ENCODE assay signal across 10 cellular contexts in the genomic region with DNA sequence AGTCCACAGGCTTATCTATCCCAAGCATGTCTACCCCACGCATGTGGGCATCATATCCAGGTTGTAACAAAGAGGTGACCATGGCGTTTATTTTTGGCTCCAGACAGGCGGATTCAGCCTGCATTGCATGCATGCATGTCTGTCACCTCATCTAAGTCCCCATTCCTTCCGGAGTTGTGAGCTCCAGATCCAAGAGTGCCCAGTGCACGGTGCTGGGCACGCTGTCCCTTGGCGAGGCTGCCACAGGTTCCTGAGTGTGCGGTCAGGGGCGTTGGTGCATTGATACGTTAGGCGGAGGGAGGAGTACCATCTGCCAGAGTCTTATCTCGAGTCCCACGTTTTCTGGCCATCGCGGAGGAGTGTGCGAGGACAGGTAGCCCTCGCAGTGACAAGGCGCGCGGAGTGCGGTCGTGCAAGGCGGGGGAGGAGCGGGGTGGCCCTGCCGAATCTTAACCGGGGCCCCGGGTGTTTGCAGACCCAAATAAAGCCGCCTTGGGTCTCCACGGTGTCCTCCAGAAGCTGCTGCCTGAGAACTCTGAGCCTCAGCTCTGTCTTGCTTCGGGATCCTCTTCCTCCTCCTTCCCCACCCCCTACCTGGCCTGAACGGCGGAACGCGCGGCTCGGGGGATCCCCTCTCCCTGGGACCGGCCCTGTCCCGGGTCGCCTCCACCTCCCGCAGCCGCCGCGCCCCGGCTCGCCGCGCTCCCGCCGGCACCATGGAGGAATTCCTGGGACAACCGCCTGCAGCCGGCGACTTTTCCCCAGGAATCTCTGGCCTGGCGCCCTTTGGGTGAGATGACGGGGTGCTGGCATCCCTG. TPM values are rescaled to one million over a fixed set of nuclear protein-coding genes. Genes with fewer than 3 reads are reported as not detected.
DNase-seq lines count a peak whose midpoint lies in the region; ATAC-seq and TF ChIP-seq lines count a peak whose summit lies in the region.
"Had no signal": no experiment of that assay in that cellular context is flagged by ENCODE, and none has a peak within 500 bp of the region (broad histone marks: within the 10 kb centered on the region; RNA-seq: fewer than 3 reads in every experiment).

No MANE protein-coding gene starts in this region.

- peaks cover 7 to 39% (median 22%) of the 10 kb centered on the region in 3 donors for H3K27me3 ChIP-seq in sigmoid colon

- H3K36me3 ChIP-seq in sigmoid colon = no peaks in the 10 kb centered on the region

- no peaks in the 10 kb centered on the region for H3K9me3 ChIP-seq in sigmoid colon

- TF ChIP-seq EP300 in sigmoid colon (IDR thresholded peaks at IDR 0.05) = no peak

- WGBS in sigmoid colon, 2 donors = 2 to 8% methylated on average over 54 of the region's 54 CpGs

- DNase-seq in KBM-7 (peak; percentile 70), sigmoid colon (peak; percentile 56), A172 (ENCODE audit: low spot score) (no peak)
- no peak for DNase-seq in NK-92 treated with Interleukin-12 subunit alpha and Interleukin-12 subunit beta, amount 100 ng/mL, for 24 hours (lab: John Stamatoyannopoulos, UW)

- peaks cover 0 to 19% (median 16%) of the 10 kb centered on the region in 4 donors for H3K4me1 ChIP-seq in sigmoid colon

- in situ Hi-C loops in KBM-7 (cut with MboI; ENCODE audit: low pct_unique_long_range_greater_than_20kb, low sequenced_read_pairs) = no loop called here

- no peak for TF ChIP-seq CTCF in sigmoid colon (IDR thresholded peaks at IDR 0.05)

- H3K27ac ChIP-seq in sigmoid colon = no peak overlapping the region
- H3K27ac ChIP-seq: KMS-11 had no signal

- intact Hi-C loops in sigmoid colon (cut with DNase I) = no loop called here

- ATAC-seq in GM19023 (IDR thresholded peaks at IDR 0.05; ENCODE audit: unreplicated experiment) (peak; percentile 35), esophagus mucosa (peak; percentile 18), GM19351 (IDR thresholded peaks at IDR 0.05; ENCODE audit: unreplicated experiment) (no peak), HG03280 (IDR thresholded peaks at IDR 0.05; ENCODE audit: unreplicated experiment) (no peak)

- TF ChIP-seq POLR2A in sigmoid colon (IDR thresholded peaks at IDR 0.05) = no peak

- peak overlapping the region; percentile 8 to 49 (median 33) for H3K4me3 ChIP-seq in sigmoid colon

RNA-seq across cellular contexts. Expression of gene GALNTL6, which starts 0.6 kb away (rescaled TPM):
- total RNA-seq in esophagus mucosa (not detected), sigmoid colon (1 to 10 TPM in 1 of 4 donors, under 1 TPM in 3; 0.14 to 2.5 (median 0.36) TPM)
- polyA plus RNA-seq in sigmoid colon = under 1 TPM in 2 of 3 donors, not detected in 1; 0.29 to 0.60 TPM
- total RNA-seq in A172 (2014; rRNA removed; shearing (Covaris generic)) = not detected in 2 replicates
- total RNA-seq: fibroblast of lung had no signal
- polyA plus RNA-seq: fibroblast of lung had no signal

Comparison
In these comparisons a context has a peak if more than half of its experiments do, and no peak if none do; other contexts are left out.
1. ATAC-seq: peak in GM19023 (single experiment) and esophagus mucosa (single experiment); none in GM19351 (single experiment) and HG03280 (single experiment).
2. DNase-seq: peak in KBM-7 (single experiment) and sigmoid colon (single experiment); none in NK-92 treated with Interleukin-12 subunit alpha and Interleukin-12 subunit beta, amount 100 ng/mL, for 24 hours (single experiment) and A172 (single experiment).